In genomic region chr7:43138710-43139601, GRCh38 we compare ENCODE assay signal across 22 cellular contexts. TPM values are rescaled to one million over a fixed set of nuclear protein-coding genes. Genes with fewer than 3 reads are reported as not detected.
A peak's percentile ranks its signal among the peaks of the same experiment; 100 is the strongest.
DNase-seq lines count a peak whose midpoint lies in the region; ATAC-seq, FAIRE-seq and TF ChIP-seq lines count a peak whose summit lies in the region.
"Had no signal": no experiment of that assay in that cellular context is flagged by ENCODE, and none has a peak within 500 bp of the region (broad histone marks: within the 10 kb centered on the region; RNA-seq: fewer than 3 reads in every experiment).

No MANE protein-coding gene starts in this region.

- H2BK5ac ChIP-seq in IMR-90 (ENCODE audit: low read depth, low read length, poor library complexity, severe bottlenecking) = no peak overlapping the region

- H3K14ac ChIP-seq in IMR-90 (replicated peaks; ENCODE audit: low read depth, low read length) = no peak overlapping the region

- no peaks in the 10 kb centered on the region for H4K20me1 ChIP-seq in IMR-90 (ENCODE audit: insufficient read depth, low read length)

- no peak overlapping the region for H3K56ac ChIP-seq in IMR-90 (ENCODE audit: extremely low read depth, insufficient read depth, low read length)

- H3K4me3 ChIP-seq in IMR-90 (ENCODE audit: insufficient read depth, low read depth, low read length) = no peak overlapping the region
- H3K4me3 ChIP-seq in iPS-20b (ENCODE audit: low read length) = no peak overlapping the region; the same call in 1 of the 2 replicates
- H3K4me3 ChIP-seq in small intestine (ENCODE audit: low read depth in 1 of 2, low read length in 2 of 2) = no peak overlapping the region
- H3K4me3 ChIP-seq: ascending aorta, gastroesophageal sphincter had no signal

- H3K4me1 ChIP-seq in IMR-90 (ENCODE audit: control insufficient read depth, insufficient read depth, low read length) (peaks cover 2% of the 10 kb centered on the region), iPS-20b (ENCODE audit: insufficient read depth, low read length) (peaks cover 53% of the 10 kb centered on the region), small intestine (ENCODE audit: control insufficient read depth in 2 of 2, insufficient read depth in 1 of 2, low read depth in 1 of 2, low read length in 1 of 2) (no peaks in the 10 kb centered on the region)
- H3K4me1 ChIP-seq: ascending aorta, Caco-2, gastroesophageal sphincter had no signal

- no peak overlapping the region for H3K27ac ChIP-seq in IMR-90 (ENCODE audit: insufficient read depth, low read length)
- peak overlapping the region; percentile 37 for H3K27ac ChIP-seq in iPS-20b (ENCODE audit: low read length)
- no peak overlapping the region for H3K27ac ChIP-seq in small intestine (ENCODE audit: low read depth in 1 of 2, low read length in 1 of 2)
- H3K27ac ChIP-seq: 22Rv1, ascending aorta, gastroesophageal sphincter had no signal

- H3K4me1 Mint-ChIP-seq in chondrocyte (ENCODE audit: low read depth) = peaks cover 38% of the 10 kb centered on the region
- no peaks in the 10 kb centered on the region for H3K4me1 Mint-ChIP-seq in activated CD4-positive, alpha-beta T cell treated with anti-CD3 and anti-CD28 coated beads for 36 hours
- H3K4me1 Mint-ChIP-seq: activated B cell treated with CpG ODN at 0.5 μM for 24 hours, memory B cell had no signal

- FAIRE-seq in small intestine (lab: Jason Lieb, UNC) = no peak
- FAIRE-seq: keratinocyte had no signal

- no peaks in the 10 kb centered on the region for H3K79me1 ChIP-seq in IMR-90 (ENCODE audit: low read depth in 1 of 2, low read length in 2 of 2)

- H2AK5ac ChIP-seq in IMR-90 (ENCODE audit: low read depth, low read length) = no peak overlapping the region

- no peaks in the 10 kb centered on the region for H3K36me3 Mint-ChIP-seq in chondrocyte (ENCODE audit: low read depth)
- no peaks in the 10 kb centered on the region for H3K36me3 Mint-ChIP-seq in activated CD4-positive, alpha-beta T cell treated with anti-CD3 and anti-CD28 coated beads for 36 hours (ENCODE audit: low read depth)
- H3K36me3 Mint-ChIP-seq: memory B cell had no signal

- H3K9me3 Mint-ChIP-seq in chondrocyte (ENCODE audit: low read depth) = no peaks in the 10 kb centered on the region
- no peaks in the 10 kb centered on the region for H3K9me3 Mint-ChIP-seq in activated CD4-positive, alpha-beta T cell treated with anti-CD3 and anti-CD28 coated beads for 36 hours (ENCODE audit: low read depth)
- H3K9me3 Mint-ChIP-seq: activated B cell treated with CpG ODN at 0.5 μM for 24 hours, memory B cell had no signal

- H3K4ac ChIP-seq in IMR-90 (ENCODE audit: low read depth, low read length) = no peak overlapping the region

- no peak for TF ChIP-seq POLR2A in IMR-90 (IDR thresholded peaks at IDR 0.05; ENCODE audit: low read depth, low read length)

- H3K9ac ChIP-seq in IMR-90 (ENCODE audit: low read depth, low read length) (no peak overlapping the region), iPS-20b (ENCODE audit: low read depth, low read length) (peak overlapping the region; percentile 35; the same call in 1 of the 2 replicates)

- intact Hi-C loops in IMR-90 (cut with micrococcal nuclease) = no loop called here
- intact Hi-C loops in activated CD4-positive, alpha-beta T cell treated with anti-CD3 and anti-CD28 coated beads for 36 hours (cut with DNase I, micrococcal nuclease) = no loop called here

- H2BK120ac ChIP-seq in IMR-90 (ENCODE audit: low read depth, low read length) = no peak overlapping the region

- no CpG with 5 or more reads among the region's 8 CpGs for WGBS in IMR-90 (ENCODE audit: extremely low coverage in 2 of 2, insufficient read length in 1 of 2), 2 experiments
- WGBS in small intestine, 3 donors = 80 to 83% (median 81%) methylated on average over 8 of the region's 8 CpGs

- H4K5ac ChIP-seq in IMR-90 (ENCODE audit: low read depth, low read length) = no peak overlapping the region

- H3K27me3 ChIP-seq in IMR-90 (ENCODE audit: control insufficient read depth, insufficient read depth, low read length) = no peaks in the 10 kb centered on the region; the same call in 1 of the 2 replicates
- no peaks in the 10 kb centered on the region for H3K27me3 ChIP-seq in iPS-20b (ENCODE audit: insufficient read depth, low read length)
- H3K27me3 ChIP-seq in small intestine (ENCODE audit: control insufficient read depth in 2 of 2, insufficient read depth in 2 of 2, low read length in 2 of 2) = peaks cover 0 to 3% of the 10 kb centered on the region in 2 donors
- H3K27me3 ChIP-seq: ascending aorta had no signal

- no peak overlapping the region for H2BK15ac ChIP-seq in IMR-90 (ENCODE audit: low read depth, low read length)

- POLR2A ChIA-PET in IMR-90 (lab: Charles Lee; ENCODE audit: unreplicated experiment) = no interaction called here
- POLR2A ChIA-PET in activated CD4-positive, alpha-beta T cell treated with anti-CD3 and anti-CD28 coated beads for 36 hours (lab: Charles Lee) = no interaction called here

- H3K9me1 ChIP-seq in IMR-90 (ENCODE audit: insufficient read depth, low read length) = 0 out of 2 replicates have a peak, but pooled peaks cover 3% of the 10 kb centered on the region

- H3K9me3 ChIP-seq in IMR-90 (ENCODE audit: control insufficient read depth, insufficient read depth, low read length) (no peaks in the 10 kb centered on the region), iPS-20b (ENCODE audit: insufficient read depth, low read depth, low read length) (no peaks in the 10 kb centered on the region), small intestine (ENCODE audit: control insufficient read depth, low read depth) (no peaks in the 10 kb centered on the region)
- H3K9me3 ChIP-seq: ascending aorta, Caco-2, gastroesophageal sphincter had no signal

- peak overlapping the region; percentile 63 for H3K27ac Mint-ChIP-seq in chondrocyte (ENCODE audit: unreplicated experiment)
- no peak overlapping the region for H3K27ac Mint-ChIP-seq in activated CD4-positive, alpha-beta T cell treated with anti-CD3 and anti-CD28 coated beads for 36 hours
- H3K27ac Mint-ChIP-seq: activated B cell treated with CpG ODN at 0.5 μM for 24 hours, memory B cell had no signal

- H3K4me2 ChIP-seq in IMR-90 (ENCODE audit: low read depth, low read length) = no peak overlapping the region

- H2AK9ac ChIP-seq in IMR-90 (replicated peaks; ENCODE audit: low read depth, low read length, poor library complexity) = no peak overlapping the region

- CTCF ChIA-PET in IMR-90 (lab: Yijun Ruan, JAX) = no interaction called here
- CTCF ChIA-PET in activated CD4-positive, alpha-beta T cell treated with anti-CD3 and anti-CD28 coated beads for 36 hours (lab: Charles Lee) = interaction anchor here (1.3 to 1.4 kb wide), 2 partner anchors 8 to 198 kb away, joined by 3 to 5 read pairs; no protein-coding TSS in a partner anchor

- H4K91ac ChIP-seq in IMR-90 (ENCODE audit: insufficient read depth, low read depth, low read length) = no peak overlapping the region

- no peak overlapping the region for H4K8ac ChIP-seq in IMR-90 (ENCODE audit: low read depth in 2 of 2, low read length in 2 of 2)

- TF ChIP-seq CTCF in IMR-90 (conservative IDR thresholded peaks at IDR 0.05; ENCODE audit: low read depth, low read length) (no peak), chondrocyte (IDR thresholded peaks at IDR 0.05) (no peak)

- no peak for TF ChIP-seq RAD21 in IMR-90 (IDR thresholded peaks at IDR 0.05; ENCODE audit: low read length)

- in situ Hi-C loops in IMR-90 (cut with MboI; ENCODE audit: low sequenced_read_pairs) = no loop called here

- H3K36me3 ChIP-seq in IMR-90 (ENCODE audit: control insufficient read depth, insufficient read depth, low read length) (no peaks in the 10 kb centered on the region), iPS-20b (ENCODE audit: insufficient read depth, low read depth, low read length) (no peaks in the 10 kb centered on the region), small intestine (ENCODE audit: control insufficient read depth in 2 of 2, insufficient read depth in 2 of 2, low read length in 2 of 2) (no peaks in the 10 kb centered on the region)
- H3K36me3 ChIP-seq: ascending aorta, gastroesophageal sphincter had no signal

- peak; percentile 78 for DNase-seq in A172 (ENCODE audit: low spot score)
- peak; percentile 20 for DNase-seq in IMR-90
- DNase-seq in chondrocyte (ENCODE audit: low spot score) = no peak
- DNase-seq in small intestine = no peak
- no peak for DNase-seq in NCI-H748 (lab: John Stamatoyannopoulos, UW; ENCODE audit: unreplicated experiment)
- DNase-seq in activated CD4-positive, alpha-beta T cell treated with anti-CD3 and anti-CD28 coated beads for 36 hours = no peak
- DNase-seq: activated B cell treated with CpG ODN at 0.5 μM for 24 hours; activated gamma-delta T cell treated with Interleukin-2 at 50 U/mL for 16 hours; Caco-2; GF-D8; NCI-H1092; occipital lobe; stimulated activated CD4-positive, alpha-beta T cell treated with anti-CD3 and anti-CD28 coated beads, Interleukin-4, amount 100 ng/mL, for 1 hour had no signal

- H3K18ac ChIP-seq in IMR-90 (ENCODE audit: low read depth, low read length) = no peak overlapping the region

- H2BK20ac ChIP-seq in IMR-90 (ENCODE audit: low read depth, low read length) = no peak overlapping the region

- H3K4me3 Mint-ChIP-seq in chondrocyte (ENCODE audit: unreplicated experiment) = no peak overlapping the region
- no peak overlapping the region for H3K4me3 Mint-ChIP-seq in activated CD4-positive, alpha-beta T cell treated with anti-CD3 and anti-CD28 coated beads for 36 hours
- H3K4me3 Mint-ChIP-seq: activated B cell treated with CpG ODN at 0.5 μM for 24 hours, memory B cell had no signal

- no TSS peak for BruUV-seq in IMR-90 (replicated peaks; lab: Mats Ljungman, UMichigan)

- H3K23ac ChIP-seq in IMR-90 (ENCODE audit: low read depth, low read length) = no peak overlapping the region

- dilution Hi-C loops in IMR-90 (cut with HindIII; ENCODE audit: low sequenced_read_pairs, unreplicated experiment) = no loop called here

- no peaks in the 10 kb centered on the region for H3K27me3 Mint-ChIP-seq in chondrocyte (ENCODE audit: low read depth)
- H3K27me3 Mint-ChIP-seq in activated CD4-positive, alpha-beta T cell treated with anti-CD3 and anti-CD28 coated beads for 36 hours = peaks cover 20% of the 10 kb centered on the region
- H3K27me3 Mint-ChIP-seq: memory B cell had no signal

- ATAC-seq in IMR-90 (ENCODE audit: low read depth) = no peak
- ATAC-seq in GM19035 (IDR thresholded peaks at IDR 0.05; ENCODE audit: unreplicated experiment) = no peak
- ATAC-seq in activated CD4-positive, alpha-beta T cell treated with anti-CD3 and anti-CD28 coated beads for 36 hours = no peak
- ATAC-seq: gastroesophageal sphincter, HCT116 had no signal

- H2AFZ ChIP-seq in IMR-90 (replicated peaks; ENCODE audit: low read length, poor library complexity) = no peak overlapping the region

TF ChIP-seq in IMR-90, 13 proteins besides CTCF, POLR2A, EP300 and RAD21 (continues in another document):
- TF ChIP-seq CHD1 (IDR thresholded peaks at IDR 0.05; ENCODE audit: low read depth, low read length) = no peak
- no peak for TF ChIP-seq RFX5 (IDR thresholded peaks at IDR 0.05; ENCODE audit: low read depth, low read length)

RNA-seq across cellular contexts. Expression of gene HECW1, which starts 26.5 kb away (rescaled TPM):
- 26.5 and 36.2 TPM in 2 replicates for total RNA-seq in A172 (2014; rRNA removed; shearing (Covaris generic))
- 1.1 and 1.3 TPM in 2 replicates for total RNA-seq in IMR-90 (2012; rRNA removed)
- 0.56 and 0.95 TPM in 2 replicates for polyA plus RNA-seq in IMR-90 (2012; rRNA removed)
- 0.28 and 0.78 TPM in 2 replicates for polyA plus RNA-seq in IMR-90 (2012; cell fraction: cytosol; rRNA removed)
- polyA plus RNA-seq in IMR-90 (2012; cell fraction: nucleus; rRNA removed; ENCODE audit: low replicate concordance) = 0.63 and 1.1 TPM in 2 replicates
- total RNA-seq in chondrocyte = 0.65 to 1.9 TPM (median 1.5 TPM) in 3 replicates
- under 1 TPM in 2 of 3 donors, not detected in 1; under 0.01 to 0.10 TPM for polyA plus RNA-seq in small intestine
- not detected for total RNA-seq in activated CD4-positive, alpha-beta T cell treated with anti-CD3 and anti-CD28 coated beads for 36 hours
- total RNA-seq: activated B cell treated with CpG ODN at 0.5 μM for 24 hours; ascending aorta; T-helper 1 cell treated with Interleukin-12 subunit alpha and Interleukin-12 subunit beta and Interleukin-4 antibody, amounts not matched to agents 30 ng/mL and 1 ng/mL, for 36 hours had no signal
- polyA plus RNA-seq: keratinocyte had no signal

Comparison
In these comparisons a context has a peak if more than half of its experiments do, and no peak if none do; other contexts are left out.
1. DNase-seq: peak in A172 (single experiment) and IMR-90 (single experiment); none in chondrocyte (single experiment), small intestine (single experiment), NCI-H748 (single experiment) and activated CD4-positive, alpha-beta T cell treated with anti-CD3 and anti-CD28 coated beads for 36 hours (single experiment).